Comparison of ENCODE assay signal across 1 cellular context in the genomic region with DNA sequence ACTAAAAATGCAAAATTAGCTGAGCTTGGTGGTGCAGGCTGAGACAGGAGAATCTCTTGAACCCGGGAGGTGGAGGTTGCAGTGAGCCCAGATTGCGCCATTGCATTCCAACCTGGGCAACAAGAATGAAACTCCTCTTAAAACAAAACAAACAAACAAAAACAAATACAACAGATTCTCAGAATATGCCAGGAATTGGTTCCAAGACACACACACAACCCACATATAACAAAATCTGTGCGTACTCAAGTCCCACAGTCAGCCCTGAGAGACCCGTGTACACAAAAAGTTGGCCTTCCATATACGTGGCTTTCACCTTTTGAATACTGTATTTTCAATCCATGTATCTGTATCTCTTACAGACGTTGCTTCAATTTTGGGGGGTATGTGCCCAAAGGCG.
TF ChIP-seq lines count a peak whose summit lies in the region.

No MANE protein-coding gene starts in this region.

TF ChIP-seq in HepG2, 621 proteins besides CTCF, POLR2A, EP300 and RAD21 (continued from another document):
- TF ChIP-seq, protein P1, sequence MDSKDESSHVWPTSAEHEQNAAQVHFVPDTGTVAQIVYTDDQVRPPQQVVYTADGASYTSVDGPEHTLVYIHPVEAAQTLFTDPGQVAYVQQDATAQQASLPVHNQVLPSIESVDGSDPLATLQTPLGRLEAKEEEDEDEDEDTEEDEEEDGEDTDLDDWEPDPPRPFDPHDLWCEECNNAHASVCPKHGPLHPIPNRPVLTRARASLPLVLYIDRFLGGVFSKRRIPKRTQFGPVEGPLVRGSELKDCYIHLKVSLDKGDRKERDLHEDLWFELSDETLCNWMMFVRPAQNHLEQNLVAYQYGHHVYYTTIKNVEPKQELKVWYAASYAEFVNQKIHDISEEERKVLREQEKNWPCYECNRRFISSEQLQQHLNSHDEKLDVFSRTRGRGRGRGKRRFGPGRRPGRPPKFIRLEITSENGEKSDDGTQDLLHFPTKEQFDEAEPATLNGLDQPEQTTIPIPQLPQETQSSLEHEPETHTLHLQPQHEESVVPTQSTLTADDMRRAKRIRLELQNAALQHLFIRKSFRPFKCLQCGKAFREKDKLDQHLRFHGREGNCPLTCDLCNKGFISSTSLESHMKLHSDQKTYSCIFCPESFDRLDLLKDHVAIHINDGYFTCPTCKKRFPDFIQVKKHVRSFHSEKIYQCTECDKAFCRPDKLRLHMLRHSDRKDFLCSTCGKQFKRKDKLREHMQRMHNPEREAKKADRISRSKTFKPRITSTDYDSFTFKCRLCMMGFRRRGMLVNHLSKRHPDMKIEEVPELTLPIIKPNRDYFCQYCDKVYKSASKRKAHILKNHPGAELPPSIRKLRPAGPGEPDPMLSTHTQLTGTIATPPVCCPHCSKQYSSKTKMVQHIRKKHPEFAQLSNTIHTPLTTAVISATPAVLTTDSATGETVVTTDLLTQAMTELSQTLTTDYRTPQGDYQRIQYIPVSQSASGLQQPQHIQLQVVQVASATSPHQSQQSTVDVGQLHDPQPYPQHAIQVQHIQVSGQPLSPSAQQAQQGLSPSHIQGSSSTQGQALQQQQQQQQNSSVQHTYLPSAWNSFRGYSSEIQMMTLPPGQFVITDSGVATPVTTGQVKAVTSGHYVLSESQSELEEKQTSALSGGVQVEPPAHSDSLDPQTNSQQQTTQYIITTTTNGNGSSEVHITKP (CRISPR knock-in tag; IDR thresholded peaks at IDR 0.05; ENCODE audit: low read depth): no peak
- TF ChIP-seq, protein P2, sequence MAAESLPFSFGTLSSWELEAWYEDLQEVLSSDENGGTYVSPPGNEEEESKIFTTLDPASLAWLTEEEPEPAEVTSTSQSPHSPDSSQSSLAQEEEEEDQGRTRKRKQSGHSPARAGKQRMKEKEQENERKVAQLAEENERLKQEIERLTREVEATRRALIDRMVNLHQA (CRISPR knock-in tag; IDR thresholded peaks at IDR 0.05): no peak
- TF ChIP-seq, protein P3, sequence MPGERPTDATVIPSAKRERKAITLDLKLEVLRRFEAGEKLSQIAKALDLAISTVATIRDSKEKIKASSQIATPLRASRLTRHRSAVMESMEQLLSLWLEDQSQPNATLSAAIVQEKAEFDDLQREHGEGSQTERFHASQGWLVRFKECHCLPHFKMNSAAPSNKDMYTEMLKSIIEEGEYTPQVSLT (CRISPR knock-in tag; IDR thresholded peaks at IDR 0.05; ENCODE audit: borderline replicate concordance, low read depth): no peak
- TF ChIP-seq ZNF777 (CRISPR knock-in tag; IDR thresholded peaks at IDR 0.05): no peak
